ENCODE assay signal across 20 cellular contexts in the genomic region with DNA sequence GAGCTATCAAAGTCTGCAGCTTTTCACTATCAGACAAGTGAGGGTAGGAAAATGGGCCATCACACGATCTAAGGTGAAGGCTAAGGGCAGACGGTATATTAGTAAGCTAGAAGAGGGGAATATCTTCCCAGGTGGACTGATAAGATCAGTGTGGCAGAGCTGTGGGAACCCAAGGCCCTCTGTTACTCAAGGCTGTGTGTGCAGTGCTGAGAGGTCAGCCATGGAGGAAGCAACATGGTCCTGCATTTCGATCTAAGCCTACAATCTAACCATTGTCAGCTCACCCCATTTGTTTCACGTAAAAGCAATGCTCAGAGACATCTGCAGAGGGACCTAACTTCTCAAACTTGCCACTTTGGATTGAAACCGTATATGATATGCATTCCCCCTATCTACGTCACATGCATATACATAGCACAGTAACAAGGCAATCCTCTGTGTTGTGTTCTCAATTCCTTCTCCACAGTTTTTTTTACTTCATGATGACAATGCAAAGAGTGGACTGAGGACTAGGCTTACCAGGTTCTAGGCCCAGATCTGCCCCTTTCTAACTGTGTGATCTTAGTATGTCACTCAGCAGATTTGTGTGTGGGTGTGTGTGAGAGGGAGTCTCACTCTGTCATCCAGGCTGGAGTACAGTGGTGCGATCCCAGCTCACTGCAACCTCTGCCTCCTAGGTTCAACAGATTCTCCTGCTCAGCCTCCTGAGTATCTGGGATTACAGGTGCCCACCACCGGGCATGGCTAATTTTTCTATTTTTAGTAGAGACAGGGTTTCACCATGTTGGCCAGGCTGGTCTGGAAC.
"Had no signal": no experiment of that assay in that cellular context is flagged by ENCODE, and none has a peak within 500 bp of the region (broad histone marks: within the 10 kb centered on the region; RNA-seq: fewer than 3 reads in every experiment).

No MANE protein-coding gene starts in this region.

- H3K27me3 ChIP-seq: esophagus squamous epithelium, gastroesophageal sphincter, left lung, pancreas, suprapubic skin, thyroid gland, upper lobe of left lung, vagina had no signal

- ATAC-seq: gastroesophageal sphincter, left lung, pancreas, right cardiac atrium had no signal

- H3K4me2 ChIP-seq: smooth muscle cell had no signal

- DNase-seq: dermis blood vessel endothelial cell; esophagus squamous epithelium; foreskin fibroblast; glutamatergic neuron; islet precursor cell; mesendoderm; naive B cell; occipital lobe; pancreas; stimulated activated CD4-positive, alpha-beta T cell treated with anti-CD3 and anti-CD28 coated beads, Interleukin-2, amount 100 ng/mL, for 48 hours; stimulated activated naive CD4-positive, alpha-beta T cell treated with Interleukin-2 at 50 U/mL for 16 hours; thyroid gland; upper lobe of left lung had no signal

- H3K4me3 ChIP-seq: esophagus squamous epithelium, gastroesophageal sphincter, left lung, lung, pancreas, smooth muscle cell, suprapubic skin, thyroid gland, upper lobe of left lung, vagina had no signal

- H3K9me3 ChIP-seq: esophagus squamous epithelium, gastroesophageal sphincter, left lung, pancreas, suprapubic skin, thyroid gland, upper lobe of left lung, vagina had no signal

- FAIRE-seq: pancreas had no signal

- H3K4me1 ChIP-seq: left lung, pancreas, suprapubic skin, thyroid gland, upper lobe of left lung, vagina had no signal

- H3K36me3 ChIP-seq: esophagus squamous epithelium, gastroesophageal sphincter, left lung, pancreas, suprapubic skin, thyroid gland, upper lobe of left lung, vagina had no signal

- H3K27ac ChIP-seq: esophagus squamous epithelium, gastroesophageal sphincter, left lung, pancreas, suprapubic skin, thyroid gland, upper lobe of left lung, vagina had no signal
